In the genomic region with DNA sequence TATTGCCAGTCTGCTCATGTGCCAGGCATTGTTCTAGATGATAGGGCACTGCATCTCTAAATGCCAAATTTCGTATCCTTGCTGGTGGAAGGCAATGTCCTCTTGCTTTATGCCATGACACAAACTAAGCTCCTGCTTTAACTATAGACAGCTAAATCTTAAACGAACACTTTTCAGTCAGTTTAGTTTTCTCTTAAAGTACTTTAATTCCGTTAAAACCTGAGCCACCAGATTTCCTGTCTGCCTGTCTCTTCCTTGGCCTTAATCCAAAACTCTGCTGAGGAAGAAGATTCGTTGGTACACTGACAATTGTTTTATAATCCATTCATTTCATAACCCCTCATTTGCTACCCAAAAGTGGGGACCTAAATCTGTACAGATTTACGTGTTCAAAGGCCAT, we compare ENCODE assay signal across 13 cellular contexts.
A peak's percentile ranks its signal among the peaks of the same experiment; 100 is the strongest.
DNase-seq lines count a peak whose midpoint lies in the region; ATAC-seq, FAIRE-seq and TF ChIP-seq lines count a peak whose summit lies in the region.
"Had no signal": no experiment of that assay in that cellular context is flagged by ENCODE, and none has a peak within 500 bp of the region (broad histone marks: within the 10 kb centered on the region; RNA-seq: fewer than 3 reads in every experiment).

No MANE protein-coding gene starts in this region.

- no TSS peak for BruUV-seq in GM12878 (replicated peaks; lab: Mats Ljungman, UMichigan)

- peaks cover 33% of the 10 kb centered on the region for H3K36me3 Mint-ChIP-seq in CD4-positive, CD25-positive, alpha-beta regulatory T cell
- H3K36me3 Mint-ChIP-seq in natural killer cell, result peaks cover 9% of the 10 kb centered on the region

- no peak for ATAC-seq in CD4-positive, CD25-positive, alpha-beta regulatory T cell (ENCODE audit: low read depth in 2 of 2)
- ATAC-seq in GM12878, result no peak
- no peak for ATAC-seq in natural killer cell
- ATAC-seq in GM18858 (IDR thresholded peaks at IDR 0.05; ENCODE audit: unreplicated experiment), result no peak
- no peak for ATAC-seq in body of pancreas
- no peak for ATAC-seq in activated CD4-positive, CD25-positive, alpha-beta regulatory T cell treated with anti-CD3 and anti-CD28 coated beads, Interleukin-2, amount 50 U/mL, for 24 hours

- no peak overlapping the region for H3K4me3 ChIP-seq in CD4-positive, CD25-positive, alpha-beta regulatory T cell (ENCODE audit: low read depth, low read length)
- H3K4me3 ChIP-seq in GM12878, result no peak overlapping the region
- no peak overlapping the region for H3K4me3 ChIP-seq in body of pancreas
- H3K4me3 ChIP-seq in H7 (ENCODE audit: insufficient read depth, low read depth, low read length), result no peak overlapping the region
- H3K4me3 ChIP-seq: prostate gland had no signal

- H3K9me3 ChIP-seq in CD4-positive, CD25-positive, alpha-beta regulatory T cell (ENCODE audit: control insufficient read depth in 2 of 2, low read length in 2 of 2), result no peaks in the 10 kb centered on the region
- H3K9me3 ChIP-seq in GM12878 (replicated peaks; ENCODE audit: control insufficient read depth, insufficient read depth, low read length), result no peaks in the 10 kb centered on the region
- no peaks in the 10 kb centered on the region for H3K9me3 ChIP-seq in body of pancreas
- H3K9me3 ChIP-seq: prostate gland had no signal

- no peak overlapping the region for H3K27ac ChIP-seq in CD4-positive, CD25-positive, alpha-beta regulatory T cell (ENCODE audit: insufficient read depth, low read length, poor library complexity, severe bottlenecking)
- 0 out of 2 replicates have a peak overlapping the region, but pooled peaks have one; percentile 49 for H3K27ac ChIP-seq in GM12878 (ENCODE audit: control insufficient read depth, insufficient read depth)
- H3K27ac ChIP-seq in body of pancreas, result no peak overlapping the region
- H3K27ac ChIP-seq: prostate gland had no signal

- intact Hi-C loops in GM12878 (cut with micrococcal nuclease; ENCODE audit: unreplicated experiment), result no loop called here
- intact Hi-C loops in natural killer cell (cut with micrococcal nuclease), result no loop called here
- intact Hi-C loops in body of pancreas (cut with DNase I), result no loop called here

- peak overlapping the region in 2 of 3 donors; percentile 5 to 72 for H3K27ac Mint-ChIP-seq in CD4-positive, CD25-positive, alpha-beta regulatory T cell
- peak overlapping the region; percentile 41 to 42 for H3K27ac Mint-ChIP-seq in natural killer cell

- RAD21 ChIA-PET in GM12878 (lab: Charles Lee; ENCODE audit: unreplicated experiment), result interaction anchor here (0.6 to 1.3 kb wide), 2 partner anchors 69 to 154 kb away, joined by 3 read pairs; no protein-coding TSS in a partner anchor

- DNase-seq in CD4-positive, CD25-positive, alpha-beta regulatory T cell, result no peak
- DNase-seq in KBM-7, result peak; percentile 76
- no peak for DNase-seq in GM12878 (ENCODE audit: low read depth, low spot score)
- no peak for DNase-seq in natural killer cell
- no peak for DNase-seq in body of pancreas
- DNase-seq in H7, result no peak
- DNase-seq: C1 segment of cervical spinal cord; GF-D8; stimulated activated CD4-positive, alpha-beta T cell treated with anti-CD3 and anti-CD28 coated beads, Interleukin-1b, Interleukin-23, amount 100 ng/mL, for 48 hours had no signal

- no peak overlapping the region for H2AFZ ChIP-seq in GM12878 (ENCODE audit: control insufficient read depth, low read depth, low read length)

- TF ChIP-seq RAD21 in GM12878 (IDR thresholded peaks at IDR 0.05; ENCODE audit: insufficient read depth, low read depth, low read length), result no peak

- peaks cover 13% of the 10 kb centered on the region for H3K36me3 ChIP-seq in CD4-positive, CD25-positive, alpha-beta regulatory T cell (ENCODE audit: control insufficient read depth, insufficient read depth, low read length)
- H3K36me3 ChIP-seq in GM12878 (ENCODE audit: control insufficient read depth in 2 of 2, insufficient read depth in 2 of 2, low read length in 1 of 2) (peaks cover 18 to 34% of the 10 kb centered on the region in 2 experiments), body of pancreas (replicated peaks in 1 of 2; ENCODE audit: insufficient read depth in 1 of 2, low read depth in 2 of 2) (no peaks in the 10 kb centered on the region), H7 (replicated peaks; ENCODE audit: control insufficient read depth, insufficient read depth, low read length) (no peaks in the 10 kb centered on the region)
- H3K36me3 ChIP-seq: prostate gland had no signal

- TF ChIP-seq CTCF in GM12878 (IDR thresholded peaks at IDR 0.05 in 2 of 3, conservative IDR thresholded peaks at IDR 0.05 in 1 of 3; ENCODE audit: control insufficient read depth in 2 of 3, extremely low read depth in 1 of 3, insufficient read depth in 1 of 3, low read depth in 3 of 3, low read length in 3 of 3), result no peak
- TF ChIP-seq CTCF in natural killer cell (IDR thresholded peaks at IDR 0.05), result no peak
- no peak for TF ChIP-seq CTCF in body of pancreas (IDR thresholded peaks at IDR 0.05)

- no peak overlapping the region for H3K4me3 Mint-ChIP-seq in CD4-positive, CD25-positive, alpha-beta regulatory T cell
- H3K4me3 Mint-ChIP-seq in natural killer cell, result no peak overlapping the region

- no peaks in the 10 kb centered on the region for H4K20me1 ChIP-seq in GM12878 (ENCODE audit: control insufficient read depth, insufficient read depth)

- no peaks in the 10 kb centered on the region for H3K9me3 Mint-ChIP-seq in CD4-positive, CD25-positive, alpha-beta regulatory T cell
- no peaks in the 10 kb centered on the region for H3K9me3 Mint-ChIP-seq in natural killer cell

- no peak overlapping the region for H3K4me2 ChIP-seq in GM12878 (ENCODE audit: control insufficient read depth, insufficient read depth)

- TF ChIP-seq POLR2A in GM12878 (IDR thresholded peaks at IDR 0.05; ENCODE audit: low read depth, low read length), result no peak
- no peak for TF ChIP-seq POLR2A in body of pancreas (IDR thresholded peaks at IDR 0.05)

- TF ChIP-seq EP300 in GM12878 (IDR thresholded peaks at IDR 0.05; ENCODE audit: borderline replicate concordance in 1 of 2, control insufficient read depth in 1 of 2, low read depth in 2 of 2, low read length in 2 of 2), result no peak

- FAIRE-seq in GM12878 (lab: Jason Lieb, UNC), result peak; percentile 18
- FAIRE-seq: H1 had no signal

- no peaks in the 10 kb centered on the region for H3K27me3 Mint-ChIP-seq in CD4-positive, CD25-positive, alpha-beta regulatory T cell
- no peaks in the 10 kb centered on the region for H3K27me3 Mint-ChIP-seq in natural killer cell (ENCODE audit: low read depth in 2 of 2)

- peaks cover 14% of the 10 kb centered on the region for H3K79me2 ChIP-seq in GM12878 (ENCODE audit: control insufficient read depth, insufficient read depth, low read length)

- CTCF ChIA-PET in GM12878 (lab: Yijun Ruan, JAX), result interaction anchor here (0.9 to 1.2 kb wide), 2 partner anchors 30 to 38 kb away, joined by 3 read pairs; no protein-coding TSS in a partner anchor

- in situ Hi-C loops in KBM-7 (cut with MboI; ENCODE audit: low pct_unique_long_range_greater_than_20kb, low sequenced_read_pairs) (no loop called here), GM12878 (cut with MboI) (no loop called here)

- no peak overlapping the region for H3K9ac ChIP-seq in GM12878 (ENCODE audit: control insufficient read depth, insufficient read depth, low read length)

- H3K4me1 ChIP-seq in CD4-positive, CD25-positive, alpha-beta regulatory T cell (ENCODE audit: control insufficient read depth, insufficient read depth, low read length, poor library complexity, severe bottlenecking), result no peaks in the 10 kb centered on the region
- peaks cover 14% of the 10 kb centered on the region for H3K4me1 ChIP-seq in GM12878 (ENCODE audit: control insufficient read depth, insufficient read depth, low read length)
- H3K4me1 ChIP-seq in body of pancreas, result peaks cover 29% of the 10 kb centered on the region

- WGBS in GM12878 (ENCODE audit: insufficient coverage, insufficient replicate concordance, low lambda C conversion rate, missing lambda C conversion rate), result 48% methylated on average over 5 of the region's 5 CpGs
- 68 to 78% methylated on average over 5 of the region's 5 CpGs for WGBS in body of pancreas, 2 donors

- SMC1A ChIA-PET in GM12878 (lab: Charles Lee; ENCODE audit: uncharacterized antibody, unreplicated experiment), result interaction anchor here (1.0 to 1.7 kb wide), 3 partner anchors 14 to 46 kb away, joined by 3 read pairs; no protein-coding TSS in a partner anchor

- POLR2A ChIA-PET in GM12878 (lab: Charles Lee), result no interaction called here

- H3K27me3 ChIP-seq in CD4-positive, CD25-positive, alpha-beta regulatory T cell (ENCODE audit: control insufficient read depth, insufficient read depth, low read length), result no peaks in the 10 kb centered on the region
- H3K27me3 ChIP-seq in GM12878 (replicated peaks in 1 of 2; ENCODE audit: control insufficient read depth in 2 of 2, insufficient read depth in 2 of 2, low read length in 1 of 2) (no peaks in the 10 kb centered on the region), body of pancreas (no peaks in the 10 kb centered on the region), H7 (ENCODE audit: control insufficient read depth, insufficient read depth, low read length) (no peaks in the 10 kb centered on the region)

- H3K4me1 Mint-ChIP-seq in CD4-positive, CD25-positive, alpha-beta regulatory T cell, result peaks cover 6 to 17% (median 14%) of the 10 kb centered on the region in 4 donors
- H3K4me1 Mint-ChIP-seq in natural killer cell, result peaks cover 22 to 23% of the 10 kb centered on the region in 2 donors

TF ChIP-seq in GM12878, 131 proteins besides CTCF, POLR2A, EP300 and RAD21:
- TF ChIP-seq NR2F1 (conservative IDR thresholded peaks at IDR 0.05), result no peak
- TF ChIP-seq, protein P1, sequence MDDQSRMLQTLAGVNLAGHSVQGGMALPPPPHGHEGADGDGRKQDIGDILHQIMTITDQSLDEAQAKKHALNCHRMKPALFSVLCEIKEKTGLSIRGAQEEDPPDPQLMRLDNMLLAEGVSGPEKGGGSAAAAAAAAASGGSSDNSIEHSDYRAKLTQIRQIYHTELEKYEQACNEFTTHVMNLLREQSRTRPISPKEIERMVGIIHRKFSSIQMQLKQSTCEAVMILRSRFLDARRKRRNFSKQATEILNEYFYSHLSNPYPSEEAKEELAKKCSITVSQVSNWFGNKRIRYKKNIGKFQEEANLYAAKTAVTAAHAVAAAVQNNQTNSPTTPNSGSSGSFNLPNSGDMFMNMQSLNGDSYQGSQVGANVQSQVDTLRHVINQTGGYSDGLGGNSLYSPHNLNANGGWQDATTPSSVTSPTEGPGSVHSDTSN (IDR thresholded peaks at IDR 0.05; ENCODE audit: insufficient replicate concordance, low read depth, low read length), result no peak
